ENCODE assay signal across 18 cellular contexts in the genomic region with DNA sequence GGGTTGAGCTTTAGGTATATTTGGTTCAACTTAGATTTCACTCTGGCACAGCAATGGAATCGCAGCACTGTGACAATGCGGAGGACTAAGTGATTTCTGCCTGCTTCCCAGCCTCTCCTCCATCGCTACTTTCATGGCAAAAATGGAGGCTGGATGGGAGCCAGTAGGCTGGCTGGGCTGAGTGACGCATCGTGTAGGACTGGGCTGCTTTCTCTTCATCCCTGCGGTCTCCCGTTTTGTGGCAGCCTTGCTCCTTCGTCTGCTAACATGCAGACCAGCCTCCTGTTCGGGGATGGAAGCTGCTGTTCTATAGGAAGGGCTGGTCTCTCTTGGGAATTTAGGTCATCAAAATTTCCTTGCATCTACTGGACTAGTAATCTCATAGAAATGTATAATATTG. TPM values are rescaled to one million over a fixed set of nuclear protein-coding genes. Genes with fewer than 3 reads are reported as not detected.
DNase-seq lines count a peak whose midpoint lies in the region; ATAC-seq and TF ChIP-seq lines count a peak whose summit lies in the region.
"Had no signal": no experiment of that assay in that cellular context is flagged by ENCODE, and none has a peak within 500 bp of the region (broad histone marks: within the 10 kb centered on the region; RNA-seq: fewer than 3 reads in every experiment).

No MANE protein-coding gene starts in this region.

- no peak for TF ChIP-seq CTCF in AG04450 (IDR thresholded peaks at IDR 0.05; ENCODE audit: low read depth, low read length)
- TF ChIP-seq CTCF in nephron progenitor cell (IDR thresholded peaks at IDR 0.05): no peak

- ATAC-seq in effector memory CD8-positive, alpha-beta T cell (replicated peaks): no peak
- no peak for ATAC-seq in GM21529 (IDR thresholded peaks at IDR 0.05; ENCODE audit: unreplicated experiment)
- ATAC-seq: T-helper 17 cell had no signal

- H3K27me3 ChIP-seq in AG04450 (ENCODE audit: control insufficient read depth, insufficient read depth, low read length): peaks cover 17% of the 10 kb centered on the region
- H3K27me3 ChIP-seq: hepatocyte, spleen, transverse colon had no signal

- no peaks in the 10 kb centered on the region for H3K4me1 Mint-ChIP-seq in nephron progenitor cell
- H3K4me1 Mint-ChIP-seq in effector memory CD8-positive, alpha-beta T cell (ENCODE audit: low read depth in 2 of 2): no peaks in the 10 kb centered on the region

- peaks cover 32% of the 10 kb centered on the region for H3K9me3 Mint-ChIP-seq in nephron progenitor cell
- no peaks in the 10 kb centered on the region for H3K9me3 Mint-ChIP-seq in effector memory CD8-positive, alpha-beta T cell

- CTCF ChIA-PET in AG04450 (lab: Charles Lee): interaction anchor here (0.7 kb wide), 1 partner anchor 35 kb away, joined by 3 read pairs; no protein-coding TSS in a partner anchor

- peaks cover 3% of the 10 kb centered on the region for H3K9me3 ChIP-seq in AG04450 (ENCODE audit: control insufficient read depth, insufficient read depth, low read length)
- H3K9me3 ChIP-seq: transverse colon had no signal

- no peak overlapping the region for H3K27ac ChIP-seq in AG04450 (ENCODE audit: low read depth, low read length)
- H3K27ac ChIP-seq: hepatocyte, RWPE1, spleen, transverse colon had no signal

- POLR2A ChIA-PET in AG04450 (lab: Yijun Ruan, JAX): interaction anchor here (1.2 kb wide), 1 partner anchor 15 kb away, joined by 3 read pairs; no protein-coding TSS in a partner anchor

- H3K4me3 Mint-ChIP-seq in nephron progenitor cell: no peak overlapping the region
- no peak overlapping the region for H3K4me3 Mint-ChIP-seq in effector memory CD8-positive, alpha-beta T cell
- H3K4me3 Mint-ChIP-seq: B cell, T-helper 17 cell had no signal

- no peak overlapping the region for H3K4me3 ChIP-seq in AG04450 (ENCODE audit: low read depth, low read length)
- H3K4me3 ChIP-seq: hepatocyte, spleen, transverse colon had no signal

- peaks cover 14% of the 10 kb centered on the region for H3K36me3 Mint-ChIP-seq in nephron progenitor cell (ENCODE audit: low read depth)
- H3K36me3 Mint-ChIP-seq in effector memory CD8-positive, alpha-beta T cell (ENCODE audit: insufficient read depth): peaks cover 3% of the 10 kb centered on the region

- peak; percentile 32 for DNase-seq in AG04450 (ENCODE audit: low read depth, low spot score)
- peak; percentile 26 for DNase-seq in HCEC 1CT
- DNase-seq in cerebellum (ENCODE audit: low spot score): peak; percentile 83
- no peak for DNase-seq in nephron progenitor cell
- no peak for DNase-seq in NCI-H187 treated with DMSO at 0.1 percent for 48 hours (lab: John Stamatoyannopoulos, UW)
- DNase-seq in effector memory CD8-positive, alpha-beta T cell: no peak
- no peak for DNase-seq in activated naive CD4-positive, alpha-beta T cell treated with Interleukin-2 at 50 U/mL for 16 hours
- DNase-seq: activated CD4-positive, alpha-beta T cell treated with anti-CD3 and anti-CD28 coated beads for 48 hours; DMS53; NCI-H187; NCI-H774; spleen; T-helper 17 cell; transverse colon had no signal

- peak overlapping the region; percentile 15 for H3K27ac Mint-ChIP-seq in nephron progenitor cell
- no peak overlapping the region for H3K27ac Mint-ChIP-seq in effector memory CD8-positive, alpha-beta T cell
- H3K27ac Mint-ChIP-seq: B cell, T-helper 17 cell had no signal

- peaks cover 30% of the 10 kb centered on the region for H3K27me3 Mint-ChIP-seq in nephron progenitor cell (ENCODE audit: low read depth, poor library complexity)
- H3K27me3 Mint-ChIP-seq in effector memory CD8-positive, alpha-beta T cell: peaks cover 7 to 22% of the 10 kb centered on the region in 2 donors

RNA-seq across cellular contexts. Expression of a gene that starts 15.9 kb away (rescaled TPM):
- polyA plus RNA-seq in AG04450 (2011; rRNA removed): 12.5 and 13.9 TPM in 2 replicates
- 20.9 and 53.4 TPM in 2 replicates for polyA minus RNA-seq in AG04450 (2011; rRNA and poly(A)+ RNA removed)
- total RNA-seq in cerebellum: 87.5 TPM

RNA-seq across cellular contexts. Expression of a gene that starts 28.0 kb away (rescaled TPM):
- 0.04 and 0.06 TPM in 2 replicates for polyA plus RNA-seq in AG04450 (2011; rRNA removed)
- 0.14 TPM in 1 of 2 replicates, not detected in the other for polyA minus RNA-seq in AG04450 (2011; rRNA and poly(A)+ RNA removed)
- 3.8 TPM for total RNA-seq in cerebellum

Comparison
In these comparisons a context has a peak if more than half of its experiments do, and no peak if none do; other contexts are left out.
1. DNase-seq: peak in AG04450 (single experiment), HCEC 1CT (single experiment) and cerebellum (single experiment); none in nephron progenitor cell (single experiment), NCI-H187 treated with DMSO at 0.1 percent for 48 hours (single experiment), effector memory CD8-positive, alpha-beta T cell (0 of 3) and activated naive CD4-positive, alpha-beta T cell treated with Interleukin-2 at 50 U/mL for 16 hours (single experiment).